21 cellular contexts compared by ENCODE assay signal in genomic region chr6:128532110-128532509, GRCh38. TPM values are rescaled to one million over a fixed set of nuclear protein-coding genes. Genes with fewer than 3 reads are reported as not detected.
DNase-seq lines count a peak whose midpoint lies in the region; ATAC-seq, FAIRE-seq and TF ChIP-seq lines count a peak whose summit lies in the region.
"Had no signal": no experiment of that assay in that cellular context is flagged by ENCODE, and none has a peak within 500 bp of the region (broad histone marks: within the 10 kb centered on the region; RNA-seq: fewer than 3 reads in every experiment).

No MANE protein-coding gene starts in this region.

- in situ Hi-C loops in HepG2 (cut with HindIII; ENCODE audit: extremely low pct_ligation_motif_present, low pct_unique_long_range_greater_than_20kb) = loop anchor here (10.0 kb wide), 1 partner anchor 667 kb away; no protein-coding TSS in a partner anchor

- FAIRE-seq in HepG2 (lab: Jason Lieb, UNC) = no peak
- FAIRE-seq: A549 had no signal

- no peaks in the 10 kb centered on the region for H3K9me3 Mint-ChIP-seq in activated CD4-positive, alpha-beta memory T cell treated with anti-CD3 and anti-CD28 coated beads, Interleukin-2, amount 10 ng/mL, durations not matched to agents 7 days and 5 days
- H3K9me3 Mint-ChIP-seq: CD4-positive, CD25-positive, alpha-beta regulatory T cell had no signal

- no peak overlapping the region for H3K27ac ChIP-seq in HepG2 (ENCODE audit: extremely low read length, insufficient read depth, low read length)
- H3K27ac ChIP-seq in right lobe of liver = no peak overlapping the region
- peak overlapping the region; percentile 9 for H3K27ac ChIP-seq in neural cell (ENCODE audit: low read length)
- H3K27ac ChIP-seq in PC-3 (ENCODE audit: low read length) = no peak overlapping the region
- H3K27ac ChIP-seq: A549, HL-60, SJSA1 had no signal

- H3K79me2 ChIP-seq in HepG2 (ENCODE audit: insufficient read depth, low read length) (no peaks in the 10 kb centered on the region), neural cell (replicated peaks; ENCODE audit: insufficient read depth, low read length) (no peaks in the 10 kb centered on the region), PC-3 (ENCODE audit: low read length) (no peaks in the 10 kb centered on the region)

- H3K36me3 ChIP-seq in HepG2 (replicated peaks in 1 of 2; ENCODE audit: control insufficient read depth in 1 of 2, insufficient read depth in 2 of 2, low read length in 2 of 2) = no peaks in the 10 kb centered on the region
- H3K36me3 ChIP-seq in right lobe of liver = no peaks in the 10 kb centered on the region
- no peaks in the 10 kb centered on the region for H3K36me3 ChIP-seq in neural cell (ENCODE audit: insufficient read depth, low read length)
- no peaks in the 10 kb centered on the region for H3K36me3 ChIP-seq in PC-3 (ENCODE audit: low read depth, low read length)
- H3K36me3 ChIP-seq: SJSA1 had no signal

- no peak for TF ChIP-seq POLR2A in HepG2 (IDR thresholded peaks at IDR 0.05; ENCODE audit: insufficient read depth in 1 of 2, low read depth in 2 of 2, low read length in 2 of 2)
- no peak for TF ChIP-seq POLR2A in right lobe of liver (IDR thresholded peaks at IDR 0.05)

- no peaks in the 10 kb centered on the region for H3K36me3 Mint-ChIP-seq in activated CD4-positive, alpha-beta memory T cell treated with anti-CD3 and anti-CD28 coated beads, Interleukin-2, amount 10 ng/mL, durations not matched to agents 7 days and 5 days (ENCODE audit: low read depth)
- H3K36me3 Mint-ChIP-seq: CD4-positive, CD25-positive, alpha-beta regulatory T cell had no signal

- peaks cover 6% of the 10 kb centered on the region for H3K27me3 Mint-ChIP-seq in activated CD4-positive, alpha-beta memory T cell treated with anti-CD3 and anti-CD28 coated beads, Interleukin-2, amount 10 ng/mL, durations not matched to agents 7 days and 5 days

- no peak for ATAC-seq in HepG2
- ATAC-seq in right lobe of liver = no peak
- no peak for ATAC-seq in PC-3
- ATAC-seq: A549 had no signal

- H3K9ac ChIP-seq in HepG2 (ENCODE audit: insufficient read depth, low read depth, low read length) (no peak overlapping the region), neural cell (ENCODE audit: low read length) (no peak overlapping the region), PC-3 (ENCODE audit: low read length) (no peak overlapping the region)

- TF ChIP-seq EP300 in HepG2 (IDR thresholded peaks at IDR 0.05; ENCODE audit: low read depth in 2 of 2, low read length in 2 of 2) = no peak
- no peak for TF ChIP-seq EP300 in HepG2 (CRISPR knock-in tag; IDR thresholded peaks at IDR 0.05; ENCODE audit: borderline replicate concordance)
- peak; percentile 67 for TF ChIP-seq EP300 in neural cell (conservative IDR thresholded peaks at IDR 0.05; ENCODE audit: poor library complexity, severe bottlenecking)

- no peaks in the 10 kb centered on the region for H3F3A ChIP-seq in neural cell (ENCODE audit: insufficient read depth, low read length, poor library complexity, severe bottlenecking)
- H3F3A ChIP-seq in PC-3 (ENCODE audit: low read length, unreplicated experiment) = no peaks in the 10 kb centered on the region

- TF ChIP-seq CTCF in HepG2 (CRISPR knock-in tag; IDR thresholded peaks at IDR 0.05) (no peak), right lobe of liver (IDR thresholded peaks at IDR 0.05) (no peak), neural cell (IDR thresholded peaks at IDR 0.05; ENCODE audit: poor library complexity, severe bottlenecking) (no peak), PC-3 (conservative IDR thresholded peaks at IDR 0.05; ENCODE audit: low read depth, low read length) (no peak)

- H3K4me1 ChIP-seq in HepG2 (ENCODE audit: insufficient read depth, low read length) (no peaks in the 10 kb centered on the region), right lobe of liver (no peaks in the 10 kb centered on the region), PC-3 (ENCODE audit: insufficient read depth, low read length) (peaks cover 25% of the 10 kb centered on the region)

- BruUV-seq in HepG2 (replicated peaks; lab: Mats Ljungman, UMichigan) (no TSS peak), PC-3 (replicated peaks; lab: Mats Ljungman, UMichigan) (no TSS peak)

- TF ChIP-seq RAD21 in HepG2 (CRISPR knock-in tag; IDR thresholded peaks at IDR 0.05) (no peak), neural cell (conservative IDR thresholded peaks at IDR 0.05) (no peak)

- H3K4me3 ChIP-seq in HepG2 (replicated peaks in 1 of 3; ENCODE audit: insufficient read depth in 1 of 3, low read depth in 2 of 3, low read length in 3 of 3) (no peak overlapping the region), right lobe of liver (no peak overlapping the region), neural cell (ENCODE audit: low read length) (peak overlapping the region; percentile 12), PC-3 (ENCODE audit: low read length) (no peak overlapping the region)
- H3K4me3 ChIP-seq: A549, SJSA1 had no signal

- WGBS in HepG2 (ENCODE audit: low lambda C conversion rate) = 20% methylated on average over 2 of the region's 2 CpGs
- WGBS in right lobe of liver (ENCODE audit: insufficient coverage, low coverage, low lambda C conversion rate, missing lambda C conversion rate) = 89% methylated on average over 2 of the region's 2 CpGs

- H3K4me2 ChIP-seq in HepG2 (ENCODE audit: low read depth, low read length) (no peak overlapping the region), neural cell (ENCODE audit: low read length) (no peak overlapping the region), PC-3 (ENCODE audit: low read length) (no peak overlapping the region)
- H3K4me2 ChIP-seq: A549 had no signal

- H3K9me2 ChIP-seq in neural cell (ENCODE audit: insufficient read depth, low read length) = no peaks in the 10 kb centered on the region
- 0 out of 2 replicates have a peak, but pooled peaks cover 3% of the 10 kb centered on the region for H3K9me2 ChIP-seq in PC-3 (replicated peaks; ENCODE audit: low read length)

- DNase-seq in HepG2 (ENCODE audit: low spot score) = no peak
- DNase-seq in right lobe of liver = no peak
- peak; percentile 45 for DNase-seq in NCI-H1694 treated with DMSO at 0.1 percent for 48 hours (lab: John Stamatoyannopoulos, UW)
- peak; percentile 25 for DNase-seq in NCI-H524 treated with DMSO at 0.1 percent for 48 hours (lab: John Stamatoyannopoulos, UW)
- DNase-seq in PC-3 = no peak
- no peak for DNase-seq in iPS-NIHi7 (ENCODE audit: extremely low spot score)
- no peak for DNase-seq in activated CD4-positive, alpha-beta memory T cell treated with anti-CD3 and anti-CD28 coated beads, Interleukin-2, amount 10 ng/mL, durations not matched to agents 7 days and 5 days
- DNase-seq: CD4-positive, CD25-positive, alpha-beta regulatory T cell; GF-D8; H7; KG1; NCI-H1092; NCI-H2029; NCI-H345; NCI-H526; NK-92 treated with Interleukin-12 subunit alpha and Interleukin-12 subunit beta, amount 100 ng/mL, for 24 hours; T-helper 9 cell had no signal

- H3K9me3 ChIP-seq in HepG2 (ENCODE audit: low read length) (no peaks in the 10 kb centered on the region), right lobe of liver (no peaks in the 10 kb centered on the region), neural cell (ENCODE audit: low read length) (no peaks in the 10 kb centered on the region), PC-3 (ENCODE audit: low read length) (no peaks in the 10 kb centered on the region)
- H3K9me3 ChIP-seq: A549, SJSA1 had no signal

- peaks cover 0 to 9% of the 10 kb centered on the region in 2 experiments; a peak in 1 of 5 replicates for H3K27me3 ChIP-seq in HepG2 (ENCODE audit: control insufficient read depth in 1 of 2, insufficient read depth in 2 of 2, low read length in 2 of 2)
- no peaks in the 10 kb centered on the region for H3K27me3 ChIP-seq in right lobe of liver
- no peaks in the 10 kb centered on the region for H3K27me3 ChIP-seq in neural cell (ENCODE audit: insufficient read depth, low read depth, low read length)
- H3K27me3 ChIP-seq in PC-3 (ENCODE audit: low read length) = no peaks in the 10 kb centered on the region
- H3K27me3 ChIP-seq: SJSA1 had no signal

- POLR2A ChIA-PET in HepG2 (lab: Yijun Ruan, JAX) (no interaction called here), PC-3 (lab: Charles Lee; ENCODE audit: unreplicated experiment) (no interaction called here)
- POLR2A ChIA-PET in activated CD4-positive, alpha-beta memory T cell treated with anti-CD3 and anti-CD28 coated beads, Interleukin-2, amount 10 ng/mL, durations not matched to agents 7 days and 5 days (lab: Charles Lee) = no interaction called here

- no peak overlapping the region for H3K27ac Mint-ChIP-seq in activated CD4-positive, alpha-beta memory T cell treated with anti-CD3 and anti-CD28 coated beads, Interleukin-2, amount 10 ng/mL, durations not matched to agents 7 days and 5 days

- intact Hi-C loops in HepG2 (cut with micrococcal nuclease; ENCODE audit: unreplicated experiment) (no loop called here), right lobe of liver (cut with DNase I) (no loop called here), PC-3 (cut with micrococcal nuclease) (no loop called here)

- H4K20me1 ChIP-seq in HepG2 (ENCODE audit: insufficient read depth, low read length) = no peaks in the 10 kb centered on the region
- no peaks in the 10 kb centered on the region for H4K20me1 ChIP-seq in neural cell (ENCODE audit: insufficient read depth)
- no peaks in the 10 kb centered on the region for H4K20me1 ChIP-seq in PC-3 (ENCODE audit: low read length)

- CTCF ChIA-PET in HepG2 (lab: Yijun Ruan, JAX; ENCODE audit: low intra/inter-chr PET ratio, low total read pairs) = no interaction called here
- CTCF ChIA-PET in PC-3 (lab: Charles Lee) = no interaction called here
- CTCF ChIA-PET in activated CD4-positive, alpha-beta memory T cell treated with anti-CD3 and anti-CD28 coated beads, Interleukin-2, amount 10 ng/mL, durations not matched to agents 7 days and 5 days (lab: Charles Lee) = no interaction called here

- no peak overlapping the region for H3K4me3 Mint-ChIP-seq in activated CD4-positive, alpha-beta memory T cell treated with anti-CD3 and anti-CD28 coated beads, Interleukin-2, amount 10 ng/mL, durations not matched to agents 7 days and 5 days
- H3K4me3 Mint-ChIP-seq: CD4-positive, CD25-positive, alpha-beta regulatory T cell had no signal

- H2AFZ ChIP-seq in HepG2 (ENCODE audit: low read length) = no peak overlapping the region
- H2AFZ ChIP-seq in neural cell (ENCODE audit: low read depth, low read length) = no peak overlapping the region
- H2AFZ ChIP-seq in PC-3 (ENCODE audit: low read length) = no peak overlapping the region

- no peaks in the 10 kb centered on the region for H3K4me1 Mint-ChIP-seq in activated CD4-positive, alpha-beta memory T cell treated with anti-CD3 and anti-CD28 coated beads, Interleukin-2, amount 10 ng/mL, durations not matched to agents 7 days and 5 days
- H3K4me1 Mint-ChIP-seq: CD4-positive, CD25-positive, alpha-beta regulatory T cell had no signal

RNA-seq across cellular contexts. Expression of gene PTPRK, which starts 11.7 kb away (rescaled TPM):
- total RNA-seq in HepG2 (2016; rRNA removed; fragmentation: Illumina TruSeq; extraction: Trizol) (52.4 and 98.3 TPM in 2 replicates), right lobe of liver (10 to 100 TPM; 27.7 to 54.5 (median 35.7) TPM), PC-3 (2014; rRNA removed) (53.8 and 64.7 TPM in 2 replicates)
- total RNA-seq in HepG2 (2016; cell fraction: cytosol; rRNA removed; fragmentation: Illumina TruSeq; extraction: Trizol; ENCODE audit: low read depth) = 29.7 and 32.9 TPM in 2 replicates
- total RNA-seq in HepG2 (2016; cell fraction: insoluble cytoplasmic fraction; rRNA removed; fragmentation: Illumina TruSeq; extraction: Trizol) = 47.0 and 86.4 TPM in 2 replicates
- 36.9 and 39.5 TPM in 2 replicates for total RNA-seq in HepG2 (2016; cell fraction: membrane; rRNA removed; fragmentation: Illumina TruSeq; extraction: Trizol)
- 243 and 259 TPM in 2 replicates for total RNA-seq in HepG2 (2016; cell fraction: nucleus; rRNA removed; fragmentation: Illumina TruSeq; extraction: Trizol)
- polyA plus RNA-seq in HepG2 (2011; rRNA removed) (40.0 and 43.6 TPM in 2 replicates), neural cell (10.4 and 14.9 TPM in 2 replicates)
- polyA plus RNA-seq in HepG2 (2011; cell fraction: cytosol; rRNA removed) = 26.4 and 36.1 TPM in 2 replicates
- polyA plus RNA-seq in HepG2 (2011; cell fraction: nucleus; rRNA removed) = 57.3 and 62.4 TPM in 2 replicates
- 74.2 and 81.5 TPM in 2 replicates for polyA plus RNA-seq in HepG2 (2012)
- polyA plus RNA-seq in HepG2 (2016; cell fraction: cytosol; fragmentation: Illumina TruSeq; extraction: Trizol; ENCODE audit: low read depth) = 14.1 and 16.7 TPM in 2 replicates
- polyA plus RNA-seq in HepG2 (2016; cell fraction: insoluble cytoplasmic fraction; fragmentation: Illumina TruSeq; extraction: Trizol; ENCODE audit: low read depth) = 36.4 and 38.2 TPM in 2 replicates
- 17.6 and 19.0 TPM in 2 replicates for polyA plus RNA-seq in HepG2 (2016; cell fraction: membrane; fragmentation: Illumina TruSeq; extraction: Trizol; ENCODE audit: low read depth)
- polyA plus RNA-seq in HepG2 (2016; cell fraction: nucleus; fragmentation: Illumina TruSeq; extraction: Trizol; ENCODE audit: insufficient read depth, low read depth) = 68.4 and 81.3 TPM in 2 replicates
- polyA minus RNA-seq in HepG2 (2011; rRNA and poly(A)+ RNA removed; ENCODE audit: low replicate concordance) = 19.5 and 154 TPM in 2 replicates
- polyA minus RNA-seq in HepG2 (2011; cell fraction: cytosol; rRNA and poly(A)+ RNA removed) = 69.6 and 97.5 TPM in 2 replicates
- 726 and 816 TPM in 2 replicates for polyA minus RNA-seq in HepG2 (2011; cell fraction: nucleus; rRNA and poly(A)+ RNA removed)
- 47.0 and 49.2 TPM in 2 replicates for polyA minus RNA-seq in neural cell
- under 1 TPM; 0.50 to 0.53 TPM for total RNA-seq in activated CD4-positive, alpha-beta memory T cell treated with anti-CD3 and anti-CD28 coated beads, Interleukin-2, amount 10 ng/mL, durations not matched to agents 7 days and 5 days

Comparison
In these comparisons a context has a peak if more than half of its experiments do, and no peak if none do; other contexts are left out.
1. DNase-seq: peak in NCI-H1694 treated with DMSO at 0.1 percent for 48 hours (single experiment) and NCI-H524 treated with DMSO at 0.1 percent for 48 hours (single experiment); none in HepG2 (single experiment), right lobe of liver (0 of 3), PC-3 (single experiment), iPS-NIHi7 (single experiment) and activated CD4-positive, alpha-beta memory T cell treated with anti-CD3 and anti-CD28 coated beads, Interleukin-2, amount 10 ng/mL, durations not matched to agents 7 days and 5 days (single experiment).
2. RNA of gene PTPRK, which starts 11.7 kb away (total RNA-seq): 29.7 to 259 TPM in HepG2, 53.8 to 64.7 TPM in PC-3 and 27.7 to 54.5 TPM in right lobe of liver; 0.50 to 0.53 TPM in activated CD4-positive, alpha-beta memory T cell treated with anti-CD3 and anti-CD28 coated beads, Interleukin-2, amount 10 ng/mL, durations not matched to agents 7 days and 5 days; every median in the first group is over 10 times any median in the second.